Comparison of ENCODE assay signal across 10 cellular contexts in the genomic region with DNA sequence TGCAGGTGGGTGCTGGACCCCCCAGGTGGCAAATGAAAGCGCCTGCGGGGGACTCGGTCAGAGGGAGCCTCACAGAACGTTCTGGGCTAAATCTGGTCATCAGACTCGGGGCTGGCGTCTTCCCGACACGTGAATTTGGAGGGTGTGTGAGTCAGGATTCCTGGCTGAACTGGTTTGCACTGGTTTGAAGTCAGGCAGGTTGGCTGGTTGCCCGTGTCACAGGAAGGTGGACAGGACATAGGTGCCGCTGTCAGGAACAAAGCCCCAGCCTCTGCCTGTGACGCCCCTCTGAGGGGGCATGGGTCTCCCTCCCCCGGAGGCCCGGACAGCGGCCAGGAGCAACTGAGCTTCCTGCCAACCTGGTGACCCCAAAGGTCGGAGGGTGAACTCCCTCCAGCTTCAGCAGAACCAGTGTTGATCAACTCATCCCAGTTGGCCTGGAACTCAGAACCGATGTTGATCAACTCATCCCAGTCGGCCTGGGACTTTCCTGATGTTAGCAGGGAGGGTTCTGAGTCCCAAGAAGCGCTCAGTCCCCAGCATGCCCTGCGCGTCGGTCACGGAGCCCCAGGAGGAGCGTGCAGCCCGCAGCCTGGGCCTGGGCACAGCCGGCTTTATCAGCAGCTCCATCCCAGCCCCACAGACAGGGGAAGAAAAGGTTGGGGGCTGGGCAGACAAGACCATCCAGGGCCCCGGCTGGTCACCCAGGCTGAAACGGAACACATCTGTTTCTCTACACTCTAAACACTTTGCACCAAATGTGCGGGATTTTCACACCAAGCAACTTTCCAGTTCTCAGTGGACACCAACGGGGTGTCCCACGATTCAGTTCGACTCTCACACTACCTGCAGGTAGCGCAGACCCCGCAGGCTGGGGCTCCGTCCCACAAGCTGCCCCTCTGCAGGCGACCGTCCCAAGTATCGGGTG. TPM values are rescaled to one million over a fixed set of nuclear protein-coding genes. Genes with fewer than 3 reads are reported as not detected.
DNase-seq lines count a peak whose midpoint lies in the region; FAIRE-seq and TF ChIP-seq lines count a peak whose summit lies in the region.
"Had no signal": no experiment of that assay in that cellular context is flagged by ENCODE, and none has a peak within 500 bp of the region (broad histone marks: within the 10 kb centered on the region; RNA-seq: fewer than 3 reads in every experiment).

No MANE protein-coding gene starts in this region.

- H4K20me1 ChIP-seq in keratinocyte (ENCODE audit: control insufficient read depth, extremely low read depth, insufficient read depth, low read length), result no peaks in the 10 kb centered on the region

- H3K4me3 ChIP-seq in WERI-Rb-1 (ENCODE audit: low read depth, low read length) (no peak overlapping the region), keratinocyte (ENCODE audit: control insufficient read depth in 2 of 3, extremely low read depth in 1 of 3, insufficient read depth in 2 of 3, low read depth in 1 of 3, low read length in 3 of 3) (no peak overlapping the region), small intestine (ENCODE audit: low read depth in 1 of 2, low read length in 2 of 2) (no peak overlapping the region)

- H3K27me3 Mint-ChIP-seq in osteocyte (ENCODE audit: unreplicated experiment), result no peaks in the 10 kb centered on the region

- H3K27me3 ChIP-seq in WERI-Rb-1 (ENCODE audit: insufficient read depth, low read depth, severe bottlenecking) (no peaks in the 10 kb centered on the region), keratinocyte (ENCODE audit: control insufficient read depth, extremely low read depth, insufficient read depth, low read length) (peaks cover 26% of the 10 kb centered on the region), small intestine (ENCODE audit: control insufficient read depth in 2 of 2, insufficient read depth in 2 of 2, low read length in 2 of 2) (no peaks in the 10 kb centered on the region)

- H3K36me3 Mint-ChIP-seq in osteocyte (ENCODE audit: unreplicated experiment), result no peaks in the 10 kb centered on the region

- DNase-seq in NCI-H2029 (lab: John Stamatoyannopoulos, UW) (peak; percentile 34), NCI-H2029 treated with DMSO at 0.1 percent for 48 hours (lab: John Stamatoyannopoulos, UW) (no peak), WERI-Rb-1 (peak; percentile 6), keratinocyte (ENCODE audit: low read depth, low spot score) (peak; percentile 35), small intestine (peak; percentile 55), NCI-H128 (lab: John Stamatoyannopoulos, UW; ENCODE audit: unreplicated experiment) (no peak), DMS114 treated with DMSO at 0.1 percent for 48 hours (lab: John Stamatoyannopoulos, UW; ENCODE audit: unreplicated experiment) (no peak), osteocyte (ENCODE audit: extremely low spot score, unreplicated experiment) (no peak)
- DNase-seq: 8988T, amniotic stem cell had no signal

- peaks cover 2% of the 10 kb centered on the region for H3K4me1 Mint-ChIP-seq in osteocyte (ENCODE audit: unreplicated experiment)

- no peaks in the 10 kb centered on the region for H3K9me1 ChIP-seq in keratinocyte (ENCODE audit: control insufficient read depth, extremely low read depth, insufficient read depth, low read length)

- no peaks in the 10 kb centered on the region for H3K36me3 ChIP-seq in WERI-Rb-1
- no peaks in the 10 kb centered on the region for H3K36me3 ChIP-seq in keratinocyte (ENCODE audit: control insufficient read depth in 2 of 2, extremely low read depth in 1 of 2, insufficient read depth in 2 of 2, low read length in 2 of 2)
- H3K36me3 ChIP-seq in small intestine (ENCODE audit: control insufficient read depth in 2 of 2, insufficient read depth in 2 of 2, low read length in 2 of 2), result no peaks in the 10 kb centered on the region

- no peaks in the 10 kb centered on the region for H3K9me3 Mint-ChIP-seq in osteocyte (ENCODE audit: unreplicated experiment)

- dilution Hi-C loops in keratinocyte (cut with MboI; ENCODE audit: extremely low pct_ligation_motif_present, low sequenced_read_pairs), result no loop called here

- H3K79me2 ChIP-seq in keratinocyte (ENCODE audit: control insufficient read depth, insufficient read depth, low read length), result no peaks in the 10 kb centered on the region

- H3K9ac ChIP-seq in keratinocyte (ENCODE audit: control insufficient read depth, extremely low read depth, insufficient read depth, low read length), result no peak overlapping the region

- no peak overlapping the region for H2AFZ ChIP-seq in keratinocyte (ENCODE audit: control insufficient read depth, low read length)

- peaks cover 2% of the 10 kb centered on the region for H3K9me3 ChIP-seq in WERI-Rb-1 (ENCODE audit: severe bottlenecking)
- H3K9me3 ChIP-seq in keratinocyte (ENCODE audit: control insufficient read depth, low read depth, low read length), result no peaks in the 10 kb centered on the region
- H3K9me3 ChIP-seq in small intestine (ENCODE audit: control insufficient read depth, low read depth), result no peaks in the 10 kb centered on the region

- no peak overlapping the region for H3K4me3 Mint-ChIP-seq in osteocyte (ENCODE audit: unreplicated experiment)

- H3K4me1 ChIP-seq in keratinocyte (ENCODE audit: control insufficient read depth, extremely low read depth, insufficient read depth, low read length) (peaks cover 3% of the 10 kb centered on the region), small intestine (ENCODE audit: control insufficient read depth in 2 of 2, insufficient read depth in 1 of 2, low read depth in 1 of 2, low read length in 1 of 2) (no peaks in the 10 kb centered on the region)

- H3K27ac ChIP-seq in WERI-Rb-1, result no peak overlapping the region
- no peak overlapping the region for H3K27ac ChIP-seq in keratinocyte (ENCODE audit: control insufficient read depth, insufficient read depth, low read length)
- no peak overlapping the region for H3K27ac ChIP-seq in small intestine (ENCODE audit: low read depth in 1 of 2, low read length in 1 of 2)

- FAIRE-seq in keratinocyte (lab: Jason Lieb, UNC) (no peak), small intestine (lab: Jason Lieb, UNC) (no peak)

- no peak overlapping the region for H3K4me2 ChIP-seq in keratinocyte (ENCODE audit: control insufficient read depth, extremely low read depth, insufficient read depth, low read depth, low read length)

- no peak overlapping the region for H3K27ac Mint-ChIP-seq in osteocyte (ENCODE audit: unreplicated experiment)

- TF ChIP-seq CTCF in WERI-Rb-1 (IDR thresholded peaks at IDR 0.05; ENCODE audit: low read depth, low read length) (no peak), keratinocyte (optimal IDR thresholded peaks at IDR 0.05 in 1 of 3, IDR thresholded peaks at IDR 0.05 in 1 of 3, conservative IDR thresholded peaks at IDR 0.05 in 1 of 3; ENCODE audit: extremely low read depth in 1 of 3, insufficient read depth in 2 of 3, low read length in 3 of 3) (no peak), osteocyte (IDR thresholded peaks at IDR 0.05) (no peak)

- 67 to 82% (median 76%) methylated on average over 37 of the region's 37 CpGs for WGBS in small intestine, 3 donors

RNA-seq across cellular contexts. Expression of gene METRNL, which starts 14.4 kb away (rescaled TPM):
- polyA plus RNA-seq in keratinocyte (3.1 to 7.2 TPM (median 3.4 TPM) in 3 replicates), small intestine (100 to 1,000 TPM in 2 of 3 donors, 10 to 100 TPM in 1; 64.4 to 118 (median 112) TPM)
- 43.9 TPM for polyA plus RNA-seq in keratinocyte (2011; ENCODE audit: low read depth)
- 2.2 and 7.9 TPM in 2 replicates for polyA plus RNA-seq in keratinocyte (2011; cell fraction: cytosol; rRNA removed)
- 8.6 and 10.8 TPM in 2 replicates for polyA plus RNA-seq in keratinocyte (2011; cell fraction: nucleus; rRNA removed)
- polyA plus RNA-seq in keratinocyte (2012; ENCODE audit: low replicate concordance), result 6.2 and 85.3 TPM in 2 replicates
- 2.0 to 5.2 TPM (median 2.4 TPM) in 3 replicates for polyA minus RNA-seq in keratinocyte
- polyA minus RNA-seq in keratinocyte (2011; cell fraction: cytosol; rRNA and poly(A)+ RNA removed), result 24.2 TPM
- 7.8 and 8.5 TPM in 2 replicates for polyA minus RNA-seq in keratinocyte (2011; cell fraction: nucleus; rRNA and poly(A)+ RNA removed)
- 214 and 217 TPM in 2 replicates for total RNA-seq in osteocyte

Comparison
In these comparisons a context has a peak if more than half of its experiments do, and no peak if none do; other contexts are left out.
1. DNase-seq: peak in NCI-H2029 (single experiment), WERI-Rb-1 (single experiment), keratinocyte (single experiment) and small intestine (single experiment); none in NCI-H2029 treated with DMSO at 0.1 percent for 48 hours (single experiment), NCI-H128 (single experiment), DMS114 treated with DMSO at 0.1 percent for 48 hours (single experiment) and osteocyte (single experiment).